Comparison of ENCODE assay signal across 16 cellular contexts in the genomic region with DNA sequence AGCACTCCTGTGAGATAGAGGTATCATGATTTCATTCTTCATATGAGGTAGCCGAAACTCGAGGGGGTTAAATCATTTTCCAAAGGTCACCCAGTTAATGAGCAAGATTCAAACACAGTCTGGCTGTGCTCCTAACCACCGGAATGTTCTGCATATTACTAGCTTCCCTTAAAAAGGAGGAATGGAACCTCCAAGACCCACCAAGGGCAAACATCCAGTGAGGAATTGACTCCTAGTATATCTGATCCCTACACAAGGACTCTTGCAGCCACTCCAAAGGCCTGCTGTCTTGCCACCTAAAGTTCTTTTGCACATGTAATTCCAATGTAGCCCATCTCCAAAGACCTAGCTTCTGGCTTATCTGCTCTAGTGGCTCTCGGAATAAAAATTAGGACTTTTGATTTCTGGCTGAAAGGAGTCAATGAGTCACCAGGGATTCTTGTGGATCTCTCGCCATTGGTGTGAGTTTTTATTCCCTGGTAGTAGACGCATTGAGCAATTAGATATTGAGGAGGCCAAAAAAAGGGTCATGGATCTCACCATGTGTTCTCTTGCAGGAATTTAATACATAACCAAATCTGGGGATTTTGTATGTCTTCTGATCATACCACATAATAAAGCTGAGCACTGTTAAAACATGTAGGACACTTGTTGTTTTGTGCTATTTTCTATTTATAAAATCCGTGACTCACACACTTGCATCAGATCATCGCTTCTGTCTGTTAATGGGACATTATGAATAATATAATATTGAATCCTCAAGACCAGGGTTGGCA. TPM values are rescaled to one million over a fixed set of nuclear protein-coding genes. Genes with fewer than 3 reads are reported as not detected.
DNase-seq lines count a peak whose midpoint lies in the region; ATAC-seq, FAIRE-seq and TF ChIP-seq lines count a peak whose summit lies in the region.
"Had no signal": no experiment of that assay in that cellular context is flagged by ENCODE, and none has a peak within 500 bp of the region (broad histone marks: within the 10 kb centered on the region; RNA-seq: fewer than 3 reads in every experiment).

No MANE protein-coding gene starts in this region.

- H3K9me3 ChIP-seq in CD4-positive, alpha-beta T cell (ENCODE audit: control insufficient read depth, low read length): no peaks in the 10 kb centered on the region
- H3K9me3 ChIP-seq: right atrium auricular region had no signal

- CTCF ChIA-PET in CD4-positive, alpha-beta T cell (lab: Charles Lee): interaction anchor here (1.0 to 1.5 kb wide), 2 partner anchors 13 to 24 kb away, joined by 3 read pairs; no protein-coding TSS in a partner anchor

- H3K27me3 ChIP-seq in bronchial epithelial cell (ENCODE audit: control insufficient read depth, insufficient read depth, low read length) (no peaks in the 10 kb centered on the region), layer of hippocampus (ENCODE audit: control insufficient read depth, insufficient read depth, low read length) (no peaks in the 10 kb centered on the region)
- no peaks in the 10 kb centered on the region for H3K27me3 ChIP-seq in CD4-positive, alpha-beta T cell (ENCODE audit: control insufficient read depth, insufficient read depth, low read length)
- H3K27me3 ChIP-seq: right atrium auricular region had no signal

- no peaks in the 10 kb centered on the region for H3K36me3 ChIP-seq in bronchial epithelial cell (ENCODE audit: control insufficient read depth, insufficient read depth, low read length)
- H3K36me3 ChIP-seq: right atrium auricular region had no signal

- H3K4me1 Mint-ChIP-seq in CD4-positive, alpha-beta T cell (ENCODE audit: low read depth): peaks cover 5% of the 10 kb centered on the region

- no peak overlapping the region for H3K27ac Mint-ChIP-seq in CD4-positive, alpha-beta T cell
- H3K27ac Mint-ChIP-seq: IgD-negative memory B cell; natural killer cell; T-helper 1 cell treated with Interleukin-12 subunit alpha and Interleukin-12 subunit beta and Interleukin-4 antibody, amounts not matched to agents 30 μg/mL and 1 μg/mL, for 36 hours had no signal

- intact Hi-C loops in Right ventricle myocardium superior (cut with DNase I): loop anchor here (10.0 kb wide), 1 partner anchor 486 kb away; no protein-coding TSS in a partner anchor
- intact Hi-C loops in Right ventricle myocardium inferior (cut with DNase I): loop anchor here (5.0 kb wide), 2 partner anchors 119 to 484 kb away; no protein-coding TSS in a partner anchor
- intact Hi-C loops in CD4-positive, alpha-beta T cell (cut with DNase I, micrococcal nuclease): loop anchor here (5.0 to 10.0 kb wide), 2 partner anchors 484 to 486 kb away; no protein-coding TSS in a partner anchor

- no peaks in the 10 kb centered on the region for H3K9me3 Mint-ChIP-seq in CD4-positive, alpha-beta T cell
- H3K9me3 Mint-ChIP-seq: natural killer cell; T-helper 1 cell treated with Interleukin-12 subunit alpha and Interleukin-12 subunit beta and Interleukin-4 antibody, amounts not matched to agents 30 μg/mL and 1 μg/mL, for 36 hours had no signal

- no peaks in the 10 kb centered on the region for H3K27me3 Mint-ChIP-seq in CD4-positive, alpha-beta T cell

- ATAC-seq in Right ventricle myocardium superior (ENCODE audit: poor library complexity) (peak; percentile 18), Right ventricle myocardium inferior (no peak), GM18867 (IDR thresholded peaks at IDR 0.05; ENCODE audit: unreplicated experiment) (no peak), HG02973 (IDR thresholded peaks at IDR 0.05; ENCODE audit: unreplicated experiment) (no peak)
- no peak for ATAC-seq in CD4-positive, alpha-beta T cell (ENCODE audit: poor library complexity)
- ATAC-seq: left ventricle myocardium superior, natural killer cell had no signal

- no peak for FAIRE-seq in bronchial epithelial cell (lab: Jason Lieb, UNC)

- no peak overlapping the region for H3K4me3 ChIP-seq in bronchial epithelial cell (ENCODE audit: low read depth, low read length)
- H3K4me3 ChIP-seq: right atrium auricular region had no signal

- POLR2A ChIA-PET in CD4-positive, alpha-beta T cell (lab: Charles Lee): interaction anchor here (0.6 kb wide), 1 partner anchor 10 kb away, joined by 3 read pairs; no protein-coding TSS in a partner anchor

- no peak for DNase-seq in Right ventricle myocardium superior
- DNase-seq in Right ventricle myocardium inferior (ENCODE audit: missing footprints): no peak
- DNase-seq in bronchial epithelial cell (ENCODE audit: low read depth): peak; percentile 75
- no peak for DNase-seq in CD4-positive, alpha-beta T cell
- no peak for DNase-seq in occipital lobe (lab: John Stamatoyannopoulos, UW)
- DNase-seq: activated CD4-positive, alpha-beta T cell treated with anti-CD3 and anti-CD28 coated beads for 1 hour; activated naive CD4-positive, alpha-beta T cell treated with anti-CD3 and anti-CD28 coated beads, Interleukin-2, amount 50 U/mL, for 16 hours; left ventricle myocardium superior; natural killer cell; stimulated activated CD4-positive, alpha-beta T cell treated with anti-CD3 and anti-CD28 coated beads, Interleukin-2, amount 100 ng/mL, for 48 hours had no signal

- no peak for TF ChIP-seq CTCF in bronchial epithelial cell (IDR thresholded peaks at IDR 0.05; ENCODE audit: insufficient read depth, low read length, severe bottlenecking)
- no peak for TF ChIP-seq CTCF in CD4-positive, alpha-beta T cell (IDR thresholded peaks at IDR 0.05)

- H3K27ac ChIP-seq in layer of hippocampus (ENCODE audit: low read depth, low read length): peak overlapping the region; percentile 1
- no peak overlapping the region for H3K27ac ChIP-seq in CD4-positive, alpha-beta T cell (ENCODE audit: low read depth, low read length)
- H3K27ac ChIP-seq: right atrium auricular region had no signal

- no peaks in the 10 kb centered on the region for H3K36me3 Mint-ChIP-seq in CD4-positive, alpha-beta T cell (ENCODE audit: low read depth)
- H3K36me3 Mint-ChIP-seq: IgD-negative memory B cell, natural killer cell had no signal

- H3K4me3 Mint-ChIP-seq in CD4-positive, alpha-beta T cell: no peak overlapping the region
- H3K4me3 Mint-ChIP-seq: IgD-negative memory B cell; natural killer cell; T-helper 1 cell treated with Interleukin-12 subunit alpha and Interleukin-12 subunit beta and Interleukin-4 antibody, amounts not matched to agents 30 μg/mL and 1 μg/mL, for 36 hours had no signal

RNA-seq across cellular contexts. Expression of a gene that starts 9.1 kb away (rescaled TPM):
- not detected for total RNA-seq in Right ventricle myocardium superior
- total RNA-seq in Right ventricle myocardium inferior: not detected
- 0.90 TPM in 1 of 2 replicates, not detected in the other for total RNA-seq in bronchial epithelial cell
- total RNA-seq in CD4-positive, alpha-beta T cell: under 1 TPM; 0.20 to 0.27 TPM
- total RNA-seq in occipital lobe: 3.0 TPM
- total RNA-seq: left ventricle myocardium superior, right atrium auricular region had no signal
